ENCODE assay signal across 18 cellular contexts in genomic region chr3:18681946-18682345, GRCh38.
DNase-seq lines count a peak whose midpoint lies in the region; ATAC-seq and TF ChIP-seq lines count a peak whose summit lies in the region.
"Had no signal": no experiment of that assay in that cellular context is flagged by ENCODE, and none has a peak within 500 bp of the region (broad histone marks: within the 10 kb centered on the region; RNA-seq: fewer than 3 reads in every experiment).

No MANE protein-coding gene starts in this region.

- POLR2A ChIA-PET in activated CD8-positive, alpha-beta T cell treated with anti-CD3 and anti-CD28 coated beads for 36 hours (lab: Charles Lee), result interaction anchor here (0.7 to 1.5 kb wide), 6 partner anchors 32 to 123 kb away, joined by 3 to 5 read pairs (median 3); no protein-coding TSS in a partner anchor

- peak overlapping the region; percentile 52 for H3K27ac Mint-ChIP-seq in activated naive CD4-positive, alpha-beta T cell treated with anti-CD3 and anti-CD28 coated beads for 36 hours
- H3K27ac Mint-ChIP-seq in T-helper 1 cell treated with Interleukin-12 subunit alpha and Interleukin-12 subunit beta and Interleukin-4 antibody, amounts not matched to agents 30 μg/mL and 1 μg/mL, for 36 hours, result peak overlapping the region; percentile 64
- peak overlapping the region; percentile 60 for H3K27ac Mint-ChIP-seq in activated CD8-positive, alpha-beta T cell treated with anti-CD3 and anti-CD28 coated beads for 36 hours
- H3K27ac Mint-ChIP-seq in natural killer cell (peak overlapping the region; percentile 61 to 85), endothelial cell (ENCODE audit: unreplicated experiment) (no peak overlapping the region)

- no peak for TF ChIP-seq CTCF in activated CD8-positive, alpha-beta T cell treated with anti-CD3 and anti-CD28 coated beads for 36 hours (IDR thresholded peaks at IDR 0.05)
- TF ChIP-seq CTCF in natural killer cell (IDR thresholded peaks at IDR 0.05) (no peak), endothelial cell (IDR thresholded peaks at IDR 0.05; ENCODE audit: unreplicated experiment) (no peak)

- no peaks in the 10 kb centered on the region for H3K27me3 Mint-ChIP-seq in activated naive CD4-positive, alpha-beta T cell treated with anti-CD3 and anti-CD28 coated beads for 36 hours (ENCODE audit: low read depth)
- H3K27me3 Mint-ChIP-seq in T-helper 1 cell treated with Interleukin-12 subunit alpha and Interleukin-12 subunit beta and Interleukin-4 antibody, amounts not matched to agents 30 μg/mL and 1 μg/mL, for 36 hours (ENCODE audit: low read depth), result no peaks in the 10 kb centered on the region
- H3K27me3 Mint-ChIP-seq in activated CD8-positive, alpha-beta T cell treated with anti-CD3 and anti-CD28 coated beads for 36 hours, result no peaks in the 10 kb centered on the region
- no peaks in the 10 kb centered on the region for H3K27me3 Mint-ChIP-seq in natural killer cell (ENCODE audit: low read depth in 2 of 2)
- H3K27me3 Mint-ChIP-seq in endothelial cell (ENCODE audit: unreplicated experiment), result no peaks in the 10 kb centered on the region

- H3K4me3 Mint-ChIP-seq in activated naive CD4-positive, alpha-beta T cell treated with anti-CD3 and anti-CD28 coated beads for 36 hours, result no peak overlapping the region
- peak overlapping the region; percentile 11 for H3K4me3 Mint-ChIP-seq in T-helper 1 cell treated with Interleukin-12 subunit alpha and Interleukin-12 subunit beta and Interleukin-4 antibody, amounts not matched to agents 30 μg/mL and 1 μg/mL, for 36 hours
- H3K4me3 Mint-ChIP-seq in activated CD8-positive, alpha-beta T cell treated with anti-CD3 and anti-CD28 coated beads for 36 hours, result no peak overlapping the region
- H3K4me3 Mint-ChIP-seq in natural killer cell, result peak overlapping the region; percentile 58
- no peak overlapping the region for H3K4me3 Mint-ChIP-seq in endothelial cell (ENCODE audit: unreplicated experiment)

- intact Hi-C loops in activated naive CD4-positive, alpha-beta T cell treated with anti-CD3 and anti-CD28 coated beads for 36 hours (cut with micrococcal nuclease), result loop anchor here (1.0 kb wide), 1 partner anchor 43 kb away; no protein-coding TSS in a partner anchor
- intact Hi-C loops in activated CD8-positive, alpha-beta T cell treated with anti-CD3 and anti-CD28 coated beads for 36 hours (cut with micrococcal nuclease), result loop anchor here (5.0 kb wide), 1 partner anchor 35 kb away; no protein-coding TSS in a partner anchor
- intact Hi-C loops in natural killer cell (cut with micrococcal nuclease), result loop anchor here (5.0 kb wide), 1 partner anchor 40 kb away; no protein-coding TSS in a partner anchor

- H3K4me1 Mint-ChIP-seq in activated naive CD4-positive, alpha-beta T cell treated with anti-CD3 and anti-CD28 coated beads for 36 hours (ENCODE audit: low read depth), result peaks cover 62% of the 10 kb centered on the region
- H3K4me1 Mint-ChIP-seq in T-helper 1 cell treated with Interleukin-12 subunit alpha and Interleukin-12 subunit beta and Interleukin-4 antibody, amounts not matched to agents 30 μg/mL and 1 μg/mL, for 36 hours (ENCODE audit: low read depth), result peaks cover 56% of the 10 kb centered on the region
- H3K4me1 Mint-ChIP-seq in activated CD8-positive, alpha-beta T cell treated with anti-CD3 and anti-CD28 coated beads for 36 hours (ENCODE audit: low read depth), result peaks cover 65% of the 10 kb centered on the region
- H3K4me1 Mint-ChIP-seq in natural killer cell, result peaks cover 53 to 55% of the 10 kb centered on the region in 2 donors
- H3K4me1 Mint-ChIP-seq in endothelial cell (ENCODE audit: unreplicated experiment), result no peaks in the 10 kb centered on the region

- peak; percentile 21 for ATAC-seq in activated CD8-positive, alpha-beta T cell treated with anti-CD3 and anti-CD28 coated beads for 36 hours
- ATAC-seq in natural killer cell, result no peak
- ATAC-seq: HCT116 had no signal

- CTCF ChIA-PET in activated naive CD4-positive, alpha-beta T cell treated with anti-CD3 and anti-CD28 coated beads for 36 hours (lab: Charles Lee), result interaction anchor here (0.8 kb wide), 1 partner anchor 33 kb away, joined by 3 read pairs; no protein-coding TSS in a partner anchor
- CTCF ChIA-PET in activated CD8-positive, alpha-beta T cell treated with anti-CD3 and anti-CD28 coated beads for 36 hours (lab: Charles Lee), result interaction anchor here (1.2 to 1.4 kb wide), 2 partner anchors 76 to 236 kb away, joined by 3 to 5 read pairs; no protein-coding TSS in a partner anchor

- DNase-seq in activated naive CD4-positive, alpha-beta T cell treated with anti-CD3 and anti-CD28 coated beads for 36 hours, result peak; percentile 28
- no peak for DNase-seq in activated naive CD4-positive, alpha-beta T cell treated with Interleukin-2 at 50 U/mL for 16 hours
- DNase-seq in activated CD8-positive, alpha-beta T cell treated with anti-CD3 and anti-CD28 coated beads for 36 hours, result no peak
- DNase-seq in natural killer cell, result no peak
- no peak for DNase-seq in endothelial cell (ENCODE audit: low spot score)
- DNase-seq in dermis blood vessel endothelial cell, result no peak
- DNase-seq: ACHN, C1 segment of cervical spinal cord, DMS79, GOT3, IMR-90, NCI-H1417, NCI-H187, NCI-H2107, NCI-H510A, NCI-H748 treated with DMSO at 0.1 percent for 48 hours had no signal

- peaks cover 10% of the 10 kb centered on the region for H3K9me3 Mint-ChIP-seq in activated naive CD4-positive, alpha-beta T cell treated with anti-CD3 and anti-CD28 coated beads for 36 hours
- H3K9me3 Mint-ChIP-seq in T-helper 1 cell treated with Interleukin-12 subunit alpha and Interleukin-12 subunit beta and Interleukin-4 antibody, amounts not matched to agents 30 μg/mL and 1 μg/mL, for 36 hours, result peaks cover 12% of the 10 kb centered on the region
- H3K9me3 Mint-ChIP-seq in activated CD8-positive, alpha-beta T cell treated with anti-CD3 and anti-CD28 coated beads for 36 hours, result peaks cover 29% of the 10 kb centered on the region
- H3K9me3 Mint-ChIP-seq in natural killer cell (peaks cover 3 to 6% of the 10 kb centered on the region in 2 donors), endothelial cell (ENCODE audit: unreplicated experiment) (no peaks in the 10 kb centered on the region)

- H3K36me3 Mint-ChIP-seq in activated naive CD4-positive, alpha-beta T cell treated with anti-CD3 and anti-CD28 coated beads for 36 hours (ENCODE audit: low read depth), result peaks cover 22% of the 10 kb centered on the region
- H3K36me3 Mint-ChIP-seq in T-helper 1 cell treated with Interleukin-12 subunit alpha and Interleukin-12 subunit beta and Interleukin-4 antibody, amounts not matched to agents 30 μg/mL and 1 μg/mL, for 36 hours (ENCODE audit: low read depth), result peaks cover 35% of the 10 kb centered on the region
- H3K36me3 Mint-ChIP-seq in activated CD8-positive, alpha-beta T cell treated with anti-CD3 and anti-CD28 coated beads for 36 hours (ENCODE audit: low read depth), result peaks cover 25% of the 10 kb centered on the region
- peaks cover 7% of the 10 kb centered on the region for H3K36me3 Mint-ChIP-seq in natural killer cell
- no peaks in the 10 kb centered on the region for H3K36me3 Mint-ChIP-seq in endothelial cell (ENCODE audit: low read depth, unreplicated experiment)

Comparison
In these comparisons a context has a peak if more than half of its experiments do, and no peak if none do; other contexts are left out.
1. H3K4me3 Mint-ChIP-seq: peak in T-helper 1 cell treated with Interleukin-12 subunit alpha and Interleukin-12 subunit beta and Interleukin-4 antibody, amounts not matched to agents 30 μg/mL and 1 μg/mL, for 36 hours (single experiment) and natural killer cell (single experiment); none in activated naive CD4-positive, alpha-beta T cell treated with anti-CD3 and anti-CD28 coated beads for 36 hours (single experiment), activated CD8-positive, alpha-beta T cell treated with anti-CD3 and anti-CD28 coated beads for 36 hours (single experiment) and endothelial cell (single experiment).